9 cellular contexts compared by ENCODE assay signal in genomic region chr7:87877641-87878040, GRCh38. TPM values are rescaled to one million over a fixed set of nuclear protein-coding genes. Genes with fewer than 3 reads are reported as not detected.
A peak's percentile ranks its signal among the peaks of the same experiment; 100 is the strongest.
DNase-seq lines count a peak whose midpoint lies in the region; ATAC-seq, FAIRE-seq and TF ChIP-seq lines count a peak whose summit lies in the region.
"Had no signal": no experiment of that assay in that cellular context is flagged by ENCODE, and none has a peak within 500 bp of the region (broad histone marks: within the 10 kb centered on the region; RNA-seq: fewer than 3 reads in every experiment).

No MANE protein-coding gene starts in this region.

- H3K27me3 ChIP-seq in cardiac muscle cell (no peaks in the 10 kb centered on the region), astrocyte (ENCODE audit: insufficient read depth, low read length) (no peaks in the 10 kb centered on the region), lower lobe of right lung (ENCODE audit: low read depth) (no peaks in the 10 kb centered on the region)

- H3K9me3 ChIP-seq in cardiac muscle cell (ENCODE audit: low read depth): no peaks in the 10 kb centered on the region
- H3K9me3 ChIP-seq in astrocyte (ENCODE audit: insufficient read depth, low read depth, low read length): no peaks in the 10 kb centered on the region
- H3K9me3 ChIP-seq in lower lobe of right lung: no peaks in the 10 kb centered on the region

- H3K27ac ChIP-seq in cardiac muscle cell (peak overlapping the region; percentile 94), astrocyte (ENCODE audit: low read depth, low read length) (peak overlapping the region; percentile 90), lower lobe of right lung (no peak overlapping the region), urinary bladder (ENCODE audit: low read depth) (no peak overlapping the region)

- H3K4me1 ChIP-seq in cardiac muscle cell (ENCODE audit: low read depth) (peaks cover 22% of the 10 kb centered on the region), astrocyte (ENCODE audit: insufficient read depth, low read length) (peaks cover 5% of the 10 kb centered on the region), lower lobe of right lung (peaks cover 40% of the 10 kb centered on the region), urinary bladder (ENCODE audit: insufficient read depth) (no peaks in the 10 kb centered on the region)

- intact Hi-C loops in left cardiac atrium (cut with DNase I): loop anchor here in 1 of 2 donors (10.0 kb wide), 1 partner anchor 57 kb away; the partner anchor contains the start of gene ADAM22
- intact Hi-C loops in lower lobe of right lung (cut with DNase I): no loop called here

- H3K79me2 ChIP-seq in astrocyte (ENCODE audit: insufficient read depth, low read length): peaks cover 84% of the 10 kb centered on the region

- H3K36me3 ChIP-seq in cardiac muscle cell (no peaks in the 10 kb centered on the region), astrocyte (ENCODE audit: insufficient read depth, low read length) (peaks cover 3% of the 10 kb centered on the region), lower lobe of right lung (no peaks in the 10 kb centered on the region), urinary bladder (ENCODE audit: insufficient read depth) (no peaks in the 10 kb centered on the region)

- WGBS in urinary bladder: 9% methylated on average over 5 of the region's 5 CpGs

- H4K20me1 ChIP-seq in astrocyte (ENCODE audit: insufficient read depth, low read length): no peaks in the 10 kb centered on the region

- H3K4me3 ChIP-seq in cardiac muscle cell: peak overlapping the region; percentile 91
- H3K4me3 ChIP-seq in astrocyte (ENCODE audit: insufficient read depth, low read depth, low read length): peak overlapping the region; percentile 93
- H3K4me3 ChIP-seq in lower lobe of right lung: peak overlapping the region; percentile 84
- peak overlapping the region; percentile 84 for H3K4me3 ChIP-seq in urinary bladder (ENCODE audit: low read depth, low read length)

- peak overlapping the region; percentile 90 for H2AFZ ChIP-seq in astrocyte (ENCODE audit: low read depth, low read length)

- no peaks in the 10 kb centered on the region for H3K36me3 Mint-ChIP-seq in astrocyte (ENCODE audit: low read depth, unreplicated experiment)

- H3K4me1 Mint-ChIP-seq in astrocyte (ENCODE audit: low read depth, unreplicated experiment): peaks cover 15% of the 10 kb centered on the region

- peak overlapping the region; percentile 96 for H3K9ac ChIP-seq in astrocyte (ENCODE audit: low read length)

- TF ChIP-seq CTCF in cardiac muscle cell (IDR thresholded peaks at IDR 0.05; ENCODE audit: low read depth, low read length) (no peak), astrocyte (IDR thresholded peaks at IDR 0.05; ENCODE audit: insufficient read depth, low read depth, low read length) (no peak), lower lobe of right lung (IDR thresholded peaks at IDR 0.05) (no peak)

- ATAC-seq in left cardiac atrium (no peak), lower lobe of right lung (no peak), HG03520 (IDR thresholded peaks at IDR 0.05; ENCODE audit: unreplicated experiment) (no peak)

- peak overlapping the region; percentile 92 for H3K4me2 ChIP-seq in astrocyte (ENCODE audit: low read length)

- FAIRE-seq in astrocyte (lab: Jason Lieb, UNC): no peak

- H3K4me3 Mint-ChIP-seq in astrocyte (ENCODE audit: unreplicated experiment): peak overlapping the region; percentile 94

- H3K27ac Mint-ChIP-seq in astrocyte (ENCODE audit: unreplicated experiment): no peak overlapping the region

- H3K27me3 Mint-ChIP-seq in astrocyte (ENCODE audit: low read depth, unreplicated experiment): no peaks in the 10 kb centered on the region

- H3K9me3 Mint-ChIP-seq in astrocyte (ENCODE audit: unreplicated experiment): peaks cover 2% of the 10 kb centered on the region

- DNase-seq in cardiac muscle cell (ENCODE audit: low read depth in 1 of 2, low spot score in 1 of 2) (no peak), left cardiac atrium (no peak), astrocyte (ENCODE audit: low read depth) (no peak), lower lobe of right lung (no peak), hepatic stellate cell (ENCODE audit: low spot score) (no peak), NCI-H1694 (lab: John Stamatoyannopoulos, UW) (no peak)
- DNase-seq: NCI-H2029 treated with DMSO at 0.1 percent for 48 hours had no signal

RNA-seq across cellular contexts. Expression of gene DBF4, which starts 1.3 kb away (rescaled TPM):
- total RNA-seq in cardiac muscle cell (16.2 and 29.4 TPM in 2 replicates), left cardiac atrium (1 to 10 TPM; 3.1 to 5.3 TPM), astrocyte (9.4 and 13.0 TPM in 2 replicates), lower lobe of right lung (11.5 TPM), urinary bladder (17.3 TPM)
- polyA plus RNA-seq in cardiac muscle cell (18.1 and 31.0 TPM in 2 replicates), urinary bladder (4.5 TPM)

RNA-seq across cellular contexts. Expression of gene SLC25A40, which starts 1.5 kb away (rescaled TPM):
- total RNA-seq in cardiac muscle cell: 7.1 and 26.1 TPM in 2 replicates
- polyA plus RNA-seq in cardiac muscle cell: 8.1 and 21.4 TPM in 2 replicates
- total RNA-seq in left cardiac atrium: 10 to 100 TPM; 25.1 to 31.4 TPM
- 6.3 and 9.1 TPM in 2 replicates for total RNA-seq in astrocyte
- 29.2 TPM for total RNA-seq in lower lobe of right lung
- total RNA-seq in urinary bladder: 40.9 TPM
- polyA plus RNA-seq in urinary bladder: 8.6 TPM

RNA-seq across cellular contexts. Expression of gene ADAM22, which starts 56.4 kb away (rescaled TPM):
- 4.1 and 5.8 TPM in 2 replicates for total RNA-seq in cardiac muscle cell
- polyA plus RNA-seq in cardiac muscle cell: 1.1 and 3.5 TPM in 2 replicates
- total RNA-seq in left cardiac atrium: 1 to 10 TPM; 3.1 to 4.3 TPM
- 1.5 and 2.2 TPM in 2 replicates for total RNA-seq in astrocyte
- total RNA-seq in lower lobe of right lung: 2.7 TPM
- total RNA-seq in urinary bladder: 32.5 TPM
- polyA plus RNA-seq in urinary bladder: 2.9 TPM

Comparison
In these comparisons a context has a peak if more than half of its experiments do, and no peak if none do; other contexts are left out.
1. H3K27ac ChIP-seq: peak in cardiac muscle cell (single experiment) and astrocyte (single experiment); none in lower lobe of right lung (single experiment) and urinary bladder (single experiment).
2. Peak in every context shown above with its lines, with median percentiles within 50 percentile points of each other: H3K4me3 ChIP-seq.